In the genomic region with DNA sequence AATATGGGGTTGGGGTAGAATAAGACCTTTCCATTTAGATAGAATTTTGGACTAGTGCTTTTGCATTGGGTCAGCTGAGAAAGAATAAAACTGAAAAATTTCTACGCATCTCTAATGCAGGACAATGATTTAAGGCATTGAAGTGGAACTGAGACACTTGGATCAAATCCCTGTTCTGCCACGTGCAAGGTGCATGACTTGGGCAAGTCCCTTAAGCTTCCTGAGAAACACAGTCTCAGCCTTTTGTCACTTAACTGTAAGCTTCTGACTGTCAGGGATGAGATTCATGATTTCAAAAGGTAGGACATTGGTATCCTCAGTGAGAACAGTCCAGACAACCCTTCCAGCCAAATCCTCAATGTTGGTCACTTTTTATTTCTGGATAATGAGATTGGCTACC, we compare ENCODE assay signal across 1 cellular context.
TF ChIP-seq lines count a peak whose summit lies in the region.

No MANE protein-coding gene starts in this region.

TF ChIP-seq in GM12878, 131 proteins besides CTCF, POLR2A, EP300 and RAD21:
- TF ChIP-seq BHLHE40 (IDR thresholded peaks at IDR 0.05; ENCODE audit: borderline replicate concordance in 1 of 2, low read depth in 2 of 2, low read length in 1 of 2): 0 out of 4 replicates have a peak, but pooled peaks have one; percentile 10 to 22
- no peak for TF ChIP-seq TCF12 (IDR thresholded peaks at IDR 0.05; ENCODE audit: low read depth, low read length)
